ENCODE assay signal across 8 cellular contexts in genomic region chr12:65656904-65657351, GRCh38.
DNase-seq lines count a peak whose midpoint lies in the region; ATAC-seq and TF ChIP-seq lines count a peak whose summit lies in the region.

No MANE protein-coding gene starts in this region.

- no peak for TF ChIP-seq POLR2A in prostate gland (IDR thresholded peaks at IDR 0.05)
- TF ChIP-seq POLR2A in stomach (IDR thresholded peaks at IDR 0.05) = no peak

- no peaks in the 10 kb centered on the region for H3K27me3 ChIP-seq in SJSA1 (replicated peaks)
- H3K27me3 ChIP-seq in prostate gland (replicated peaks; ENCODE audit: insufficient read depth) = peaks cover 4% of the 10 kb centered on the region
- H3K27me3 ChIP-seq in stomach = no peaks in the 10 kb centered on the region

- H3K9me3 ChIP-seq in SJSA1 (replicated peaks) (no peaks in the 10 kb centered on the region), prostate gland (no peaks in the 10 kb centered on the region), stomach (no peaks in the 10 kb centered on the region)

- DNase-seq in ACHN = peak; percentile 100
- DNase-seq in HCEC 1CT = peak; percentile 100
- DNase-seq in SJSA1 (ENCODE audit: low read depth in 1 of 2, low spot score in 2 of 2) = peak; percentile 69 to 92
- DNase-seq in fibroblast of pulmonary artery (ENCODE audit: low read depth) = peak; percentile 90
- DNase-seq in prostate gland (ENCODE audit: low spot score) = no peak
- no peak for DNase-seq in NCI-H2171 treated with DMSO at 0.1 percent for 48 hours (lab: John Stamatoyannopoulos, UW)
- no peak for DNase-seq in stomach

- peaks cover 32% of the 10 kb centered on the region for H3K4me1 ChIP-seq in SJSA1 (replicated peaks)
- no peaks in the 10 kb centered on the region for H3K4me1 ChIP-seq in prostate gland (replicated peaks)
- no peaks in the 10 kb centered on the region for H3K4me1 ChIP-seq in stomach

- H3K27ac ChIP-seq in SJSA1 (peak overlapping the region; percentile 68), prostate gland (no peak overlapping the region), stomach (no peak overlapping the region)

- whole genome bisulfite sequencing in prostate gland = 84% methylated on average over 3 of the region's 3 CpGs
- WGBS in stomach, 5 donors = 65 to 87% (median 75%) methylated on average over 3 of the region's 3 CpGs

- no peak for ATAC-seq in HG03039 (IDR thresholded peaks at IDR 0.05; ENCODE audit: unreplicated experiment)

- in situ Hi-C loops in ACHN (cut with HindIII; ENCODE audit: low pct_ligation_motif_present, low pct_unique_long_range_greater_than_20kb, low sequenced_read_pairs) = no loop called here

- no peak for TF ChIP-seq EP300 in stomach (IDR thresholded peaks at IDR 0.05)

- intact Hi-C loops in prostate gland (cut with DNase I) (no loop called here), stomach (cut with DNase I; ENCODE audit: low total_unique reads) (no loop called here)

- no peak overlapping the region for H3K4me3 ChIP-seq in SJSA1
- H3K4me3 ChIP-seq in fibroblast of pulmonary artery (replicated peaks; ENCODE audit: low read depth, low read length) = no peak overlapping the region
- no peak overlapping the region for H3K4me3 ChIP-seq in prostate gland
- H3K4me3 ChIP-seq in stomach = no peak overlapping the region

- TF ChIP-seq CTCF in fibroblast of pulmonary artery (IDR thresholded peaks at IDR 0.05; ENCODE audit: low read length, missing control alignments) = no peak
- TF ChIP-seq CTCF in prostate gland (IDR thresholded peaks at IDR 0.05) = no peak
- TF ChIP-seq CTCF in stomach (IDR thresholded peaks at IDR 0.05) = no peak

- no peaks in the 10 kb centered on the region for H3K36me3 ChIP-seq in SJSA1
- no peaks in the 10 kb centered on the region for H3K36me3 ChIP-seq in prostate gland
- H3K36me3 ChIP-seq in stomach = no peaks in the 10 kb centered on the region

Comparison
In these comparisons a context has a peak if more than half of its experiments do, and no peak if none do; other contexts are left out.
1. DNase-seq: peak in ACHN (single experiment), HCEC 1CT (single experiment), SJSA1 (2 of 2) and fibroblast of pulmonary artery (single experiment); none in prostate gland (single experiment), NCI-H2171 treated with DMSO at 0.1 percent for 48 hours (single experiment) and stomach (single experiment).